Comparison of ENCODE assay signal across 11 cellular contexts in genomic region chr5:116521173-116521872, GRCh38. TPM values are rescaled to one million over a fixed set of nuclear protein-coding genes. Genes with fewer than 3 reads are reported as not detected.
DNase-seq lines count a peak whose midpoint lies in the region; ATAC-seq and TF ChIP-seq lines count a peak whose summit lies in the region.
"Had no signal": no experiment of that assay in that cellular context is flagged by ENCODE, and none has a peak within 500 bp of the region (broad histone marks: within the 10 kb centered on the region; RNA-seq: fewer than 3 reads in every experiment).

No MANE protein-coding gene starts in this region.

- WGBS in upper lobe of left lung, 2 donors = 74 to 86% methylated on average over 5 of the region's 5 CpGs

- intact Hi-C loops in Right ventricle myocardium inferior (cut with DNase I) = no loop called here

- H3K4me1 ChIP-seq in right atrium auricular region = peaks cover 0 to 7% of the 10 kb centered on the region in 2 donors
- H3K4me1 ChIP-seq in upper lobe of left lung = peaks cover 0 to 8% (median 4%) of the 10 kb centered on the region in 4 donors

- TF ChIP-seq POLR2A in upper lobe of left lung (IDR thresholded peaks at IDR 0.05) = no peak

- H3K36me3 ChIP-seq in right atrium auricular region (no peaks in the 10 kb centered on the region), upper lobe of left lung (no peaks in the 10 kb centered on the region), MG63 (no peaks in the 10 kb centered on the region)

- ATAC-seq in Right ventricle myocardium inferior (peak; percentile 91), HG03135 (IDR thresholded peaks at IDR 0.05; ENCODE audit: unreplicated experiment) (peak; percentile 74), upper lobe of left lung (ENCODE audit: low FRiP score in 2 of 2) (peak; percentile 11 to 50)

- DNase-seq in Right ventricle myocardium inferior (ENCODE audit: missing footprints) (peak; percentile 79), right atrium auricular region (ENCODE audit: low spot score) (no peak), fibroblast of pulmonary artery (ENCODE audit: low read depth) (peak; percentile 14), upper lobe of left lung (no peak), germinal center (ENCODE audit: low spot score) (no peak), SKM-1 (lab: John Stamatoyannopoulos, UW; ENCODE audit: unreplicated experiment) (no peak), MG63 (no peak)
- DNase-seq: ACHN, hypothalamus had no signal

- H3K27ac ChIP-seq in right atrium auricular region (peak overlapping the region in 1 of 2 donors; percentile 31), upper lobe of left lung (no peak overlapping the region)
- H3K27ac ChIP-seq: skin epidermis had no signal

- TF ChIP-seq EP300 in upper lobe of left lung (IDR thresholded peaks at IDR 0.05) = no peak

- H3K27me3 ChIP-seq in right atrium auricular region = no peaks in the 10 kb centered on the region
- no peaks in the 10 kb centered on the region for H3K27me3 ChIP-seq in upper lobe of left lung
- peaks cover 4% of the 10 kb centered on the region; the same call in 1 of the 2 replicates for H3K27me3 ChIP-seq in MG63

- no peaks in the 10 kb centered on the region for H3K9me3 ChIP-seq in right atrium auricular region
- H3K9me3 ChIP-seq in upper lobe of left lung = no peaks in the 10 kb centered on the region
- H3K9me3 ChIP-seq in MG63 = no peaks in the 10 kb centered on the region

- H3K4me3 ChIP-seq in right atrium auricular region (no peak overlapping the region), fibroblast of pulmonary artery (replicated peaks; ENCODE audit: low read depth, low read length) (no peak overlapping the region), upper lobe of left lung (no peak overlapping the region), MG63 (no peak overlapping the region)
- H3K4me3 ChIP-seq: skin epidermis had no signal

- no peak for TF ChIP-seq CTCF in right atrium auricular region (IDR thresholded peaks at IDR 0.05)
- no peak for TF ChIP-seq CTCF in fibroblast of pulmonary artery (IDR thresholded peaks at IDR 0.05; ENCODE audit: low read length, missing control alignments)
- TF ChIP-seq CTCF in upper lobe of left lung (IDR thresholded peaks at IDR 0.05) = no peak

RNA-seq across cellular contexts. Expression of gene SEMA6A, which starts 53.3 kb away (rescaled TPM):
- 7.8 TPM for total RNA-seq in Right ventricle myocardium inferior
- total RNA-seq in right atrium auricular region = 1 to 10 TPM; 3.9 to 4.4 TPM
- 10 to 100 TPM; 17.1 to 66.5 (median 26.9) TPM for total RNA-seq in upper lobe of left lung
- not detected in 2 replicates for total RNA-seq in MG63 (2014; rRNA removed; shearing (Covaris generic); ENCODE audit: low replicate concordance)

Comparison
In these comparisons a context has a peak if more than half of its experiments do, and no peak if none do; other contexts are left out.
1. DNase-seq: peak in Right ventricle myocardium inferior (single experiment) and fibroblast of pulmonary artery (single experiment); none in right atrium auricular region (single experiment), upper lobe of left lung (0 of 2), germinal center (single experiment), SKM-1 (single experiment) and MG63 (single experiment).
2. ATAC-seq: peak in every context shown above with its lines; median percentile 91 in Right ventricle myocardium inferior; 74 in HG03135; 30 in upper lobe of left lung.